8 cellular contexts compared by ENCODE assay signal in the genomic region with DNA sequence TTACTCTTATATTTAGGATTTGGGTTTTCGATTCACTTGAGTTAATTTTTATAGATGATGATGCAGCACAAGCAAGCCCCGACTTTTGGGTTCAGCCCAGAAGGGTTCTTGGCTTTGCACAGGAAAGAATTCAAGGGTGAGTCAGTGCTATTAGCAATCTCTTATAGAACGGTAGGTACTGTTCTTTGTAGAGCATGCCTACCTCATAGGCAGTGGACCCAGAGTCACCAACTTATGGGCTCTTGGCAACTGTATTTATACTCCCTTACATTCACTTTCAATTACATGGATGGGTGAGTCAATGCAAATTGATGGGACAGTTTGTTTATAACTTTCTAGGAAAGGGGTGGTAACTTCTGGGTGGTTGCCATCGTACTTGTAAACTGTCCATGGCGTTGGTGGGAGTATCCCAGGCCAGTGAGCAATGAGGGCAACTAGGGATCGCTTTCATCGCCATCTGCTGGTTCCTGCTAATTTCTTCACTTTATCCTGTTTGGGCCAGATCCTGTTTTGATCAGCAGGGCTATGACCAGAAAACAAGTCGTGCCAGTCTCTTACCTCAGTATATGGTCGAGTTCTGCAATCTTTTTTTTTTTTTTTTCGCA.
DNase-seq lines count a peak whose midpoint lies in the region; ATAC-seq and TF ChIP-seq lines count a peak whose summit lies in the region.
"Had no signal": no experiment of that assay in that cellular context is flagged by ENCODE, and none has a peak within 500 bp of the region (broad histone marks: within the 10 kb centered on the region; RNA-seq: fewer than 3 reads in every experiment).

No MANE protein-coding gene starts in this region.

- no peak overlapping the region for H3K23ac ChIP-seq in mesendoderm (ENCODE audit: low read length)

- no peak overlapping the region for H4K8ac ChIP-seq in mesendoderm (ENCODE audit: low read depth, low read length)

- WGBS in mesendoderm (ENCODE audit: extremely low coverage, insufficient coverage, low lambda C conversion rate): no CpG with 5 or more reads among the region's 10 CpGs

- no peak overlapping the region for H3K18ac ChIP-seq in mesendoderm (ENCODE audit: low read length)

- H3K79me2 ChIP-seq in mesendoderm (ENCODE audit: control insufficient read depth, insufficient read depth, low read length): no peaks in the 10 kb centered on the region

- ATAC-seq in HG02852 (IDR thresholded peaks at IDR 0.05; ENCODE audit: unreplicated experiment): no peak

- no peaks in the 10 kb centered on the region for H3K27me3 ChIP-seq in adipocyte (replicated peaks; ENCODE audit: control insufficient read depth, insufficient read depth, low read length)
- H3K27me3 ChIP-seq in mesendoderm (ENCODE audit: insufficient read depth, low read length, poor library complexity): no peaks in the 10 kb centered on the region

- H2BK120ac ChIP-seq in mesendoderm (ENCODE audit: low read depth, low read length): no peak overlapping the region

- no peak overlapping the region for H3K56ac ChIP-seq in mesendoderm (ENCODE audit: low read length)

- no peak overlapping the region for H3K4me2 ChIP-seq in mesendoderm (ENCODE audit: low read length)

- no peak overlapping the region for H3K9ac ChIP-seq in adipocyte (ENCODE audit: low read length)
- no peak overlapping the region for H3K9ac ChIP-seq in mesendoderm (ENCODE audit: low read length)

- no peaks in the 10 kb centered on the region for H3K36me3 ChIP-seq in adipocyte (ENCODE audit: control insufficient read depth, insufficient read depth, low read length, severe bottlenecking)
- H3K36me3 ChIP-seq in mesendoderm (ENCODE audit: control insufficient read depth, insufficient read depth, low read length): no peaks in the 10 kb centered on the region

- H3K9me3 ChIP-seq in adipocyte (ENCODE audit: control insufficient read depth, low read length): no peaks in the 10 kb centered on the region

- no peak overlapping the region for H4K5ac ChIP-seq in mesendoderm (ENCODE audit: low read length)

- H2AK5ac ChIP-seq in mesendoderm (ENCODE audit: low read length): no peak overlapping the region

- H3K4ac ChIP-seq in mesendoderm (ENCODE audit: low read depth, low read length): no peak overlapping the region

- H3K4me1 ChIP-seq in adipocyte (ENCODE audit: control insufficient read depth, insufficient read depth, low read length): peaks cover 9% of the 10 kb centered on the region
- H3K4me1 ChIP-seq in mesendoderm (ENCODE audit: control insufficient read depth, low read depth, low read length): no peaks in the 10 kb centered on the region

- H3K4me3 ChIP-seq in adipocyte (ENCODE audit: low read length) (no peak overlapping the region), mesendoderm (ENCODE audit: low read length) (no peak overlapping the region)

- H2BK15ac ChIP-seq in mesendoderm (replicated peaks; ENCODE audit: low read depth): no peak overlapping the region

- DNase-seq in HuH-7 (ENCODE audit: low spot score) (peak; percentile 58), adipocyte (ENCODE audit: low read depth) (peak; percentile 36), mesendoderm (peak; percentile 78), dermis blood vessel endothelial cell (no peak)
- no peak for DNase-seq in activated effector memory CD4-positive, alpha-beta T cell treated with anti-CD3 and anti-CD28 coated beads, Interleukin-2, amount 50 U/mL, for 16 hours
- DNase-seq: activated CD4-positive, alpha-beta T cell treated with anti-CD3 and anti-CD28 coated beads for 4 hours had no signal

- H2BK5ac ChIP-seq in mesendoderm (ENCODE audit: low read length): no peak overlapping the region

- peak; percentile 55 for TF ChIP-seq CTCF in GM12873 (IDR thresholded peaks at IDR 0.05; ENCODE audit: insufficient read depth, low read depth, low read length, missing control alignments)

- H3K79me1 ChIP-seq in mesendoderm (ENCODE audit: low read length): no peaks in the 10 kb centered on the region

- H3K27ac ChIP-seq in mesendoderm (ENCODE audit: low read depth, low read length): no peak overlapping the region

Comparison
In these comparisons a context has a peak if more than half of its experiments do, and no peak if none do; other contexts are left out.
1. DNase-seq: peak in HuH-7 (single experiment), adipocyte (single experiment) and mesendoderm (single experiment); none in activated effector memory CD4-positive, alpha-beta T cell treated with anti-CD3 and anti-CD28 coated beads, Interleukin-2, amount 50 U/mL, for 16 hours (single experiment) and dermis blood vessel endothelial cell (single experiment).